Comparison of ENCODE assay signal across 6 cellular contexts in genomic region chr2:147396890-147397289, GRCh38.
"Had no signal": no experiment of that assay in that cellular context is flagged by ENCODE, and none has a peak within 500 bp of the region (broad histone marks: within the 10 kb centered on the region; RNA-seq: fewer than 3 reads in every experiment).

No MANE protein-coding gene starts in this region.

- DNase-seq: IMR-90, KBM-7, KG1 had no signal

- H3K4me3 ChIP-seq: K562 had no signal

- FAIRE-seq: HTR-8/SVneo, K562 had no signal

- H3K27ac ChIP-seq: HL-60 had no signal

- ATAC-seq: K562 had no signal
